31 cellular contexts compared by ENCODE assay signal in genomic region chr6:42848700-42849099, GRCh38. TPM values are rescaled to one million over a fixed set of nuclear protein-coding genes. Genes with fewer than 3 reads are reported as not detected.
A peak's percentile ranks its signal among the peaks of the same experiment; 100 is the strongest.
DNase-seq lines count a peak whose midpoint lies in the region; ATAC-seq, FAIRE-seq and TF ChIP-seq lines count a peak whose summit lies in the region.
"Had no signal": no experiment of that assay in that cellular context is flagged by ENCODE, and none has a peak within 500 bp of the region (broad histone marks: within the 10 kb centered on the region; RNA-seq: fewer than 3 reads in every experiment).

No MANE protein-coding gene starts in this region.

- H3K4me3 ChIP-seq in osteoblast (ENCODE audit: insufficient read depth, low read length) (no peak overlapping the region), pancreas (no peak overlapping the region)
- H3K4me3 ChIP-seq: A549; BLaER1; BLaER1 treated with 17β-estradiol and CSF1 and Interleukin-3, amounts not matched to agents 10 nM and 100 nM had no signal

- peaks cover 6% of the 10 kb centered on the region for H3K36me3 ChIP-seq in osteoblast (ENCODE audit: insufficient read depth, low read length)
- H3K36me3 ChIP-seq in pancreas: peaks cover 0 to 18% (median 0%) of the 10 kb centered on the region in 3 donors
- H3K36me3 ChIP-seq: BE2C had no signal

- H4K20me1 ChIP-seq in osteoblast (ENCODE audit: insufficient read depth, low read length): no peaks in the 10 kb centered on the region
- H4K20me1 ChIP-seq: BLaER1; BLaER1 treated with 17β-estradiol and CSF1 and Interleukin-3, amounts not matched to agents 10 nM and 100 nM had no signal

- H2AFZ ChIP-seq in osteoblast (ENCODE audit: low read length): no peak overlapping the region

- DNase-seq in osteoblast (ENCODE audit: insufficient read length, low spot score, missing footprints): peak; percentile 58
- DNase-seq in pancreas: no peak
- no peak for DNase-seq in globus pallidus (ENCODE audit: low spot score)
- DNase-seq: 8988T; ACHN; AML-193; BE2C; C1 segment of cervical spinal cord; Caco-2; Calu3; CD4-positive, alpha-beta memory T cell; CD4-positive, alpha-beta T cell; CD4-positive, CD25-positive, alpha-beta regulatory T cell; CD8-positive, alpha-beta memory T cell; CD8-positive, alpha-beta T cell; COR-L47; DMS 273 treated with DMSO at 0.1 percent for 48 hours; DMS153; DMS53; DMS79; DMS79 treated with DMSO at 0.1 percent for 48 hours; DND-41; EL had no signal

- TF ChIP-seq CTCF in osteoblast (IDR thresholded peaks at IDR 0.05; ENCODE audit: extremely low read depth, low read depth, low read length): no peak
- no peak for TF ChIP-seq CTCF in pancreas (IDR thresholded peaks at IDR 0.05)

- H3K9me3 ChIP-seq in osteoblast (ENCODE audit: low read depth, low read length) (no peaks in the 10 kb centered on the region), pancreas (no peaks in the 10 kb centered on the region)
- H3K9me3 ChIP-seq: A549; BE2C; BLaER1; BLaER1 treated with 17β-estradiol and CSF1 and Interleukin-3, amounts not matched to agents 10 nM and 100 nM; Caco-2 had no signal

- H3K79me2 ChIP-seq in osteoblast (ENCODE audit: insufficient read depth, low read length): no peaks in the 10 kb centered on the region

- no peak overlapping the region for H3K27ac ChIP-seq in osteoblast (ENCODE audit: low read depth, low read length)
- no peak overlapping the region for H3K27ac ChIP-seq in pancreas
- H3K27ac ChIP-seq: 22Rv1; A549; BLaER1; BLaER1 treated with 17β-estradiol and CSF1 and Interleukin-3, amounts not matched to agents 10 nM and 100 nM; C4-2B had no signal

- intact Hi-C loops in pancreas (cut with DNase I): no loop called here

- no peak for FAIRE-seq in pancreas (lab: Jason Lieb, UNC)
- FAIRE-seq: A204.1, A549, D721Med had no signal

- H3K4me1 ChIP-seq in osteoblast (ENCODE audit: insufficient read depth, low read length) (no peaks in the 10 kb centered on the region), pancreas (no peaks in the 10 kb centered on the region)
- H3K4me1 ChIP-seq: A549, BLaER1 had no signal

- WGBS in pancreas, 2 donors: 46 to 64% methylated on average over 4 of the region's 4 CpGs

- peak in 3 of 4 donors; percentile 29 to 65 (median 65) for ATAC-seq in pancreas
- no peak for ATAC-seq in HG02852 (IDR thresholded peaks at IDR 0.05; ENCODE audit: unreplicated experiment)
- ATAC-seq: A549; CD8-positive, alpha-beta T cell had no signal

- H3K27me3 ChIP-seq in osteoblast (ENCODE audit: insufficient read depth, low read length): no peaks in the 10 kb centered on the region
- no peaks in the 10 kb centered on the region for H3K27me3 ChIP-seq in pancreas
- H3K27me3 ChIP-seq: BE2C; BLaER1; BLaER1 treated with 17β-estradiol and CSF1 and Interleukin-3, amounts not matched to agents 10 nM and 100 nM had no signal

- H3K4me2 ChIP-seq in osteoblast (ENCODE audit: insufficient read depth, low read length): no peak overlapping the region
- H3K4me2 ChIP-seq: A549; BLaER1; BLaER1 treated with 17β-estradiol and CSF1 and Interleukin-3, amounts not matched to agents 10 nM and 100 nM had no signal

RNA-seq across cellular contexts. Expression of gene RPL7L1, which starts 30.7 kb away (rescaled TPM):
- 112 and 128 TPM in 2 replicates for total RNA-seq in osteoblast
- 10 to 100 TPM; 23.7 to 43.9 (median 39.2) TPM for total RNA-seq in pancreas
- 10 to 100 TPM; 29.5 to 34.4 TPM for polyA plus RNA-seq in pancreas
